Comparison of ENCODE assay signal across 8 cellular contexts in genomic region chr7:157386979-157387800, GRCh38. TPM values are rescaled to one million over a fixed set of nuclear protein-coding genes. Genes with fewer than 3 reads are reported as not detected.
DNase-seq lines count a peak whose midpoint lies in the region; ATAC-seq and TF ChIP-seq lines count a peak whose summit lies in the region.

No MANE protein-coding gene starts in this region.

- peaks cover 10% of the 10 kb centered on the region; the same call in 1 of the 2 replicates for H3K4me1 ChIP-seq in GM23248 (ENCODE audit: insufficient read depth)
- H3K4me1 ChIP-seq in heart left ventricle = peaks cover 0 to 49% (median 36%) of the 10 kb centered on the region in 12 donors
- no peaks in the 10 kb centered on the region for H3K4me1 ChIP-seq in aorta (ENCODE audit: control insufficient read depth in 1 of 2, insufficient read depth in 2 of 2, low read length in 2 of 2)

- in situ Hi-C loops in G401 (cut with HindIII; ENCODE audit: low sequenced_read_pairs) (no loop called here), GM23248 (cut with MboI) (loop anchor here (10.0 kb wide), 1 partner anchor 62 kb away; no protein-coding TSS in a partner anchor)

- no peaks in the 10 kb centered on the region for H3K27me3 ChIP-seq in GM23248 (replicated peaks; ENCODE audit: insufficient read depth)
- H3K27me3 ChIP-seq in heart left ventricle = no peaks in the 10 kb centered on the region
- no peaks in the 10 kb centered on the region for H3K27me3 ChIP-seq in aorta (ENCODE audit: control insufficient read depth in 1 of 2, insufficient read depth in 2 of 2, low read length in 1 of 2)

- no peaks in the 10 kb centered on the region for H4K20me1 ChIP-seq in GM23248 (ENCODE audit: insufficient read depth)

- H3K27ac ChIP-seq in GM23248 (peak overlapping the region; percentile 47), heart left ventricle (peak overlapping the region; percentile 33 to 87 (median 58)), aorta (ENCODE audit: low read depth in 1 of 2, low read length in 2 of 2) (peak overlapping the region in 1 of 2 donors; percentile 71)

- H3K9me2 ChIP-seq in GM23248 (ENCODE audit: insufficient read depth) = no peaks in the 10 kb centered on the region

- ATAC-seq in SK-N-SH treated with all-trans-retinoic acid at 6 μM for 48 hours (peak; percentile 92), heart left ventricle (peak; percentile 85 to 90 (median 87)), aorta (ENCODE audit: low FRiP score) (peak; percentile 89)
- ATAC-seq in activated naive CD4-positive, alpha-beta T cell treated with anti-CD3 and anti-CD28 coated beads, Interleukin-2, amount 50 U/mL, for 72 hours = peak; percentile 87 to 88

- intact Hi-C loops in heart left ventricle (cut with DNase I) = loop anchor here in 4 of 10 donors (5.0 to 10.0 kb wide), 4 partner anchors 45 to 132 kb away; partner anchors contain the start of gene DNAJB6 (in 2 of the 4)
- intact Hi-C loops in aorta (cut with DNase I) = loop anchor here (2.0 to 5.0 kb wide), 2 partner anchors 48 to 115 kb away; no protein-coding TSS in a partner anchor

- peak; percentile 58 for DNase-seq in G401 (ENCODE audit: low spot score)
- DNase-seq in GM23248 = peak; percentile 75
- peak; percentile 71 to 87 for DNase-seq in activated naive CD4-positive, alpha-beta T cell treated with anti-CD3 and anti-CD28 coated beads, Interleukin-2, amount 50 U/mL, for 72 hours (ENCODE audit: low spot score in 2 of 2)
- DNase-seq in heart left ventricle = peak; percentile 85 to 92 (median 90)
- DNase-seq in putamen (ENCODE audit: low spot score) = peak; percentile 39
- peak; percentile 89 to 93 for DNase-seq in aorta

- H3K9ac ChIP-seq in GM23248 = no peak overlapping the region

- H3K36me3 ChIP-seq in GM23248 (ENCODE audit: low read depth) (peaks cover 57% of the 10 kb centered on the region), heart left ventricle (peaks cover 0 to 86% (median 66%) of the 10 kb centered on the region in 9 donors), aorta (ENCODE audit: control insufficient read depth in 1 of 2, insufficient read depth in 2 of 2, low read length in 1 of 2) (peaks cover 7 to 9% of the 10 kb centered on the region in 2 donors)

- peaks cover 22% of the 10 kb centered on the region for H3F3A ChIP-seq in GM23248 (ENCODE audit: insufficient read depth)

- H3K27ac Mint-ChIP-seq in activated naive CD4-positive, alpha-beta T cell treated with anti-CD3 and anti-CD28 coated beads, Interleukin-2, amount 50 U/mL, for 72 hours = peak overlapping the region; percentile 61 to 81

- H3K4me3 ChIP-seq in GM23248 (no peak overlapping the region), heart left ventricle (peak overlapping the region in 1 of 12 donors; percentile 13), aorta (ENCODE audit: low read length in 2 of 2) (no peak overlapping the region)

- peaks cover 11 to 24% of the 10 kb centered on the region in 2 donors for H3K36me3 Mint-ChIP-seq in activated naive CD4-positive, alpha-beta T cell treated with anti-CD3 and anti-CD28 coated beads, Interleukin-2, amount 50 U/mL, for 72 hours

- no peak overlapping the region for H2AFZ ChIP-seq in GM23248

- no peaks in the 10 kb centered on the region for H3K9me3 Mint-ChIP-seq in activated naive CD4-positive, alpha-beta T cell treated with anti-CD3 and anti-CD28 coated beads, Interleukin-2, amount 50 U/mL, for 72 hours

- TF ChIP-seq CTCF in LNCAP (IDR thresholded peaks at IDR 0.05) (peak; percentile 96), heart left ventricle (IDR thresholded peaks at IDR 0.05) (peak; percentile 85 to 96 (median 92))

- no peaks in the 10 kb centered on the region for H3K9me3 ChIP-seq in GM23248 (ENCODE audit: low read depth)
- H3K9me3 ChIP-seq in heart left ventricle = no peaks in the 10 kb centered on the region
- no peaks in the 10 kb centered on the region for H3K9me3 ChIP-seq in aorta (ENCODE audit: control insufficient read depth, low read length)

- no peak overlapping the region for H3K4me2 ChIP-seq in GM23248 (ENCODE audit: unreplicated experiment)

- WGBS in GM23248 (ENCODE audit: low coverage in 1 of 2, low lambda C conversion rate in 2 of 2, missing lambda C conversion rate in 2 of 2), 2 experiments = 59 to 60% methylated on average over 23 of the region's 23 CpGs
- WGBS in heart left ventricle, 4 donors = 31 to 38% (median 34%) methylated on average over 23 of the region's 23 CpGs
- 21 to 32% methylated on average over 23 of the region's 23 CpGs for WGBS in aorta, 2 donors

- peaks cover 95% of the 10 kb centered on the region for H3K79me2 ChIP-seq in GM23248 (ENCODE audit: insufficient read depth)

- TF ChIP-seq POLR2A in heart left ventricle (IDR thresholded peaks at IDR 0.05) = no peak

TF ChIP-seq in SK-N-SH treated with all-trans-retinoic acid at 6 μM for 48 hours, 23 proteins besides CTCF, POLR2A, EP300 and RAD21:
- TF ChIP-seq CSDC2 (CRISPR knock-in tag; IDR thresholded peaks at IDR 0.05) (no peak), ISL1 (CRISPR knock-in tag; IDR thresholded peaks at IDR 0.05) (0 out of 2 replicates have a peak, but pooled peaks have one; percentile 15), ARNTL (CRISPR knock-in tag; IDR thresholded peaks at IDR 0.05; ENCODE audit: borderline replicate concordance, low read depth) (peak; percentile 10; the same call in 1 of the 2 replicates), CSRNP3 (CRISPR knock-in tag; IDR thresholded peaks at IDR 0.05) (0 out of 2 replicates have a peak, but pooled peaks have one; percentile 65), POU6F1 (CRISPR knock-in tag; IDR thresholded peaks at IDR 0.05; ENCODE audit: borderline replicate concordance, low read depth) (0 out of 2 replicates have a peak, but pooled peaks have one; percentile 27)

RNA-seq across cellular contexts. Expression of gene DNAJB6, which starts 50.4 kb away (rescaled TPM):
- 85.9 and 115 TPM in 2 replicates for total RNA-seq in G401 (2014; rRNA removed; shearing (Covaris generic))
- total RNA-seq in GM23248 (2014; rRNA removed; shearing (Covaris generic)) = 139 and 149 TPM in 2 replicates
- polyA plus RNA-seq in GM23248 (2016; fragmentation: Nextera tagmentation; extraction: Ambion mirVana) = 187 and 195 TPM in 2 replicates
- 10 to 100 TPM; 71.7 to 74.9 TPM for total RNA-seq in activated naive CD4-positive, alpha-beta T cell treated with anti-CD3 and anti-CD28 coated beads, Interleukin-2, amount 50 U/mL, for 72 hours
- total RNA-seq in heart left ventricle = 100 to 1,000 TPM; 123 to 195 (median 162) TPM
- 100 to 1,000 TPM; 118 to 237 TPM for polyA plus RNA-seq in heart left ventricle
- 100 to 1,000 TPM; 130 to 143 TPM for total RNA-seq in aorta
- polyA plus RNA-seq in aorta = 100 to 1,000 TPM; 118 to 126 TPM

Comparison
In these comparisons a context has a peak if more than half of its experiments do, and no peak if none do; other contexts are left out.
1. DNase-seq: peak in every context shown above with its lines; median percentile 91 in aorta; 90 in heart left ventricle; 79 in activated naive CD4-positive, alpha-beta T cell treated with anti-CD3 and anti-CD28 coated beads, Interleukin-2, amount 50 U/mL, for 72 hours; 75 in GM23248; 58 in G401; 39 in putamen.